ENCODE assay signal across 8 cellular contexts in genomic region chr6:20056350-20056992, GRCh38.
DNase-seq lines count a peak whose midpoint lies in the region; ATAC-seq and TF ChIP-seq lines count a peak whose summit lies in the region.

No MANE protein-coding gene starts in this region.

- intact Hi-C loops in PC-3 (cut with micrococcal nuclease), result loop anchor here (1.0 to 5.0 kb wide), 7 partner anchors 204 to 1528 kb away; no protein-coding TSS in a partner anchor

- no peaks in the 10 kb centered on the region for H3K27me3 Mint-ChIP-seq in stimulated activated naive CD8-positive, alpha-beta T cell treated with anti-CD3 and anti-CD28 coated beads, Interleukin-15, amount 100 ng/mL, for 72 hours

- H3K4me3 Mint-ChIP-seq in stimulated activated naive CD8-positive, alpha-beta T cell treated with anti-CD3 and anti-CD28 coated beads, Interleukin-15, amount 100 ng/mL, for 72 hours, result no peak overlapping the region

- DNase-seq in Ammon's horn (ENCODE audit: low spot score), result peak; percentile 69
- DNase-seq in PC-3, result peak; percentile 81
- DNase-seq in erythroblast (lab: John Stamatoyannopoulos, UW), result peak; percentile 50 to 58
- DNase-seq in osteoblast (ENCODE audit: insufficient read length, low spot score, missing footprints), result no peak
- no peak for DNase-seq in stimulated activated naive CD8-positive, alpha-beta T cell treated with anti-CD3 and anti-CD28 coated beads, Interleukin-15, amount 100 ng/mL, for 72 hours
- DNase-seq in ureter (ENCODE audit: low spot score), result no peak

- H3K36me3 ChIP-seq in KMS-11 (ENCODE audit: insufficient read depth) (no peaks in the 10 kb centered on the region), PC-3 (ENCODE audit: low read depth, low read length) (no peaks in the 10 kb centered on the region), osteoblast (ENCODE audit: insufficient read depth, low read length) (no peaks in the 10 kb centered on the region)

- no peaks in the 10 kb centered on the region for H3K9me2 ChIP-seq in PC-3 (replicated peaks; ENCODE audit: low read length)

- ATAC-seq in GM19372 (IDR thresholded peaks at IDR 0.05; ENCODE audit: low read depth, unreplicated experiment) (peak; percentile 49), PC-3 (peak; percentile 37; the same call in 1 of the 2 replicates)
- no peak for ATAC-seq in stimulated activated naive CD8-positive, alpha-beta T cell treated with anti-CD3 and anti-CD28 coated beads, Interleukin-15, amount 100 ng/mL, for 72 hours

- H3K4me1 ChIP-seq in KMS-11 (ENCODE audit: low read depth, poor library complexity, severe bottlenecking) (no peaks in the 10 kb centered on the region), PC-3 (ENCODE audit: insufficient read depth, low read length) (no peaks in the 10 kb centered on the region), osteoblast (ENCODE audit: insufficient read depth, low read length) (no peaks in the 10 kb centered on the region)

- no peak overlapping the region for H3K27ac ChIP-seq in KMS-11
- no peak overlapping the region for H3K27ac ChIP-seq in PC-3 (ENCODE audit: low read length)
- H3K27ac ChIP-seq in osteoblast (ENCODE audit: low read depth, low read length), result no peak overlapping the region

- no peaks in the 10 kb centered on the region for H3K9me3 Mint-ChIP-seq in stimulated activated naive CD8-positive, alpha-beta T cell treated with anti-CD3 and anti-CD28 coated beads, Interleukin-15, amount 100 ng/mL, for 72 hours

- no peaks in the 10 kb centered on the region for H3K27me3 ChIP-seq in KMS-11 (ENCODE audit: insufficient read depth, low read depth)
- H3K27me3 ChIP-seq in PC-3 (ENCODE audit: low read length), result no peaks in the 10 kb centered on the region
- H3K27me3 ChIP-seq in osteoblast (ENCODE audit: insufficient read depth, low read length), result no peaks in the 10 kb centered on the region

- H3K4me3 ChIP-seq in KMS-11 (IDR thresholded peaks at IDR 0.05; ENCODE audit: insufficient read depth, low read depth, low read length) (no peak overlapping the region), PC-3 (ENCODE audit: low read length) (no peak overlapping the region), osteoblast (ENCODE audit: insufficient read depth, low read length) (no peak overlapping the region)

- no peaks in the 10 kb centered on the region for H3K79me2 ChIP-seq in KMS-11 (ENCODE audit: insufficient read depth, low read depth)
- no peaks in the 10 kb centered on the region for H3K79me2 ChIP-seq in PC-3 (ENCODE audit: low read length)
- no peaks in the 10 kb centered on the region for H3K79me2 ChIP-seq in osteoblast (ENCODE audit: insufficient read depth, low read length)

- H3K27ac Mint-ChIP-seq in stimulated activated naive CD8-positive, alpha-beta T cell treated with anti-CD3 and anti-CD28 coated beads, Interleukin-15, amount 100 ng/mL, for 72 hours, result no peak overlapping the region

- no peaks in the 10 kb centered on the region for H3F3A ChIP-seq in PC-3 (ENCODE audit: low read length, unreplicated experiment)

- POLR2A ChIA-PET in PC-3 (lab: Charles Lee; ENCODE audit: unreplicated experiment), result no interaction called here

- no peak for TF ChIP-seq POLR2A in erythroblast (IDR thresholded peaks at IDR 0.05; ENCODE audit: low read length)

- H3K4me1 Mint-ChIP-seq in stimulated activated naive CD8-positive, alpha-beta T cell treated with anti-CD3 and anti-CD28 coated beads, Interleukin-15, amount 100 ng/mL, for 72 hours, result no peaks in the 10 kb centered on the region

- H2AFZ ChIP-seq in KMS-11 (ENCODE audit: low read depth), result no peak overlapping the region
- peak overlapping the region; percentile 76 for H2AFZ ChIP-seq in PC-3 (ENCODE audit: low read length)
- H2AFZ ChIP-seq in osteoblast (ENCODE audit: low read length), result no peak overlapping the region

- peak; percentile 68 for TF ChIP-seq CTCF in KMS-11 (conservative IDR thresholded peaks at IDR 0.05; ENCODE audit: low read depth, low read length)
- TF ChIP-seq CTCF in PC-3 (conservative IDR thresholded peaks at IDR 0.05; ENCODE audit: low read depth, low read length), result peak; percentile 76
- peak; percentile 65 for TF ChIP-seq CTCF in osteoblast (IDR thresholded peaks at IDR 0.05; ENCODE audit: extremely low read depth, low read depth, low read length)

- H3K9ac ChIP-seq in KMS-11 (no peak overlapping the region), PC-3 (ENCODE audit: low read length) (no peak overlapping the region)

- no peaks in the 10 kb centered on the region for H3K9me3 ChIP-seq in PC-3 (ENCODE audit: low read length)
- no peaks in the 10 kb centered on the region for H3K9me3 ChIP-seq in osteoblast (ENCODE audit: low read depth, low read length)

- H3K4me2 ChIP-seq in KMS-11 (no peak overlapping the region), PC-3 (ENCODE audit: low read length) (peak overlapping the region; percentile 52), osteoblast (ENCODE audit: insufficient read depth, low read length) (no peak overlapping the region)

- no TSS peak for BruUV-seq in PC-3 (replicated peaks; lab: Mats Ljungman, UMichigan)

- CTCF ChIA-PET in PC-3 (lab: Charles Lee), result interaction anchor here (0.6 to 1.3 kb wide), 5 partner anchors 226 to 1453 kb away, joined by 3 to 7 read pairs (median 3); no protein-coding TSS in a partner anchor

- no peaks in the 10 kb centered on the region for H4K20me1 ChIP-seq in KMS-11 (ENCODE audit: insufficient read depth)
- H4K20me1 ChIP-seq in PC-3 (ENCODE audit: low read length), result no peaks in the 10 kb centered on the region
- no peaks in the 10 kb centered on the region for H4K20me1 ChIP-seq in osteoblast (ENCODE audit: insufficient read depth, low read length)

Comparison
In these comparisons a context has a peak if more than half of its experiments do, and no peak if none do; other contexts are left out.
1. DNase-seq: peak in Ammon's horn (single experiment), PC-3 (single experiment) and erythroblast (2 of 2); none in osteoblast (single experiment), stimulated activated naive CD8-positive, alpha-beta T cell treated with anti-CD3 and anti-CD28 coated beads, Interleukin-15, amount 100 ng/mL, for 72 hours (0 of 2) and ureter (single experiment).
2. Peak in every context shown above with its lines, with median percentiles within 50 percentile points of each other: CTCF ChIP-seq.